Comparison of ENCODE assay signal across 1 cellular context in the genomic region with DNA sequence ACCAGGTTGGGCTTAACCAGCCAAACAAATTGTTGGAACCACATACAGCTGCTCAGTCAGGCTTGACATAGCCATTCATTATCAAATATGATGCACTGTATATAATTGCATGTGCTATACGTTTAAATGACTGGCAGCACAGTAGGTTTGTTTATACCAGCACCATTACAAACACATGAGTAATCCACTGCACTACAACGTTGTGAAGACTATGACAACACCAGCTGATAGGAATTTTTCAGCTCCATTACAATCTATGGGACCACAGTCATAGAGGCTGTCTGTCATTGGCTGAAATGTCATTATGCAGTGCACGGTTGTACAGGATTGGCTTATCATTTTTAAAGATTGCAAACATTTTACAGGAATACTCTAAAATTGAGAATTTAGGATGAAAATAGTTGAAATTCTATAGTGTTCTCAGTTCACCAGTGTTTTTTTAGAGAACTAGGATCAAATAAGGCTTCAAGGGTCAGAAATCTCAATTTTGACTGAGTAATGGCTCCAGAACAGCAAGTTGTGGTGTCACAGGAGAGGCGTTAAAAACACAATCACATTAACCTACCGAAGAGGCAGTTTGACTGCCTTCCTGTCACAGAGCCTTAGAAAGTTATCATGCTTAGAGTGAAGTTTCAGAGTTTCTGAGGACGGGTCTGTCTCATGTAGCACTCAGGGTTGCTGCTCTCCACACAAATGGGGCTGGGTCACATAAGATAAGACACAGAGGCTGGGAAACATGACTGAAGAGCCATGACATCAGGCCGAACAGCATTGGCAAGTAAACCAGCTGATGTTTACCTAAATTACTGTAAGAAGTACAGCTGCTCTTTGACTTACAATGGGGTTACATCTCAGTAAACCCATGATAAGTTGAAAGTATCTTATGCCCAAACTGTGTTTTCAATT.
TF ChIP-seq lines count a peak whose summit lies in the region.

No MANE protein-coding gene starts in this region.

TF ChIP-seq in GM23338, 12 proteins besides CTCF, POLR2A, EP300 and RAD21 (continued from another document):
- TF ChIP-seq, protein P1, sequence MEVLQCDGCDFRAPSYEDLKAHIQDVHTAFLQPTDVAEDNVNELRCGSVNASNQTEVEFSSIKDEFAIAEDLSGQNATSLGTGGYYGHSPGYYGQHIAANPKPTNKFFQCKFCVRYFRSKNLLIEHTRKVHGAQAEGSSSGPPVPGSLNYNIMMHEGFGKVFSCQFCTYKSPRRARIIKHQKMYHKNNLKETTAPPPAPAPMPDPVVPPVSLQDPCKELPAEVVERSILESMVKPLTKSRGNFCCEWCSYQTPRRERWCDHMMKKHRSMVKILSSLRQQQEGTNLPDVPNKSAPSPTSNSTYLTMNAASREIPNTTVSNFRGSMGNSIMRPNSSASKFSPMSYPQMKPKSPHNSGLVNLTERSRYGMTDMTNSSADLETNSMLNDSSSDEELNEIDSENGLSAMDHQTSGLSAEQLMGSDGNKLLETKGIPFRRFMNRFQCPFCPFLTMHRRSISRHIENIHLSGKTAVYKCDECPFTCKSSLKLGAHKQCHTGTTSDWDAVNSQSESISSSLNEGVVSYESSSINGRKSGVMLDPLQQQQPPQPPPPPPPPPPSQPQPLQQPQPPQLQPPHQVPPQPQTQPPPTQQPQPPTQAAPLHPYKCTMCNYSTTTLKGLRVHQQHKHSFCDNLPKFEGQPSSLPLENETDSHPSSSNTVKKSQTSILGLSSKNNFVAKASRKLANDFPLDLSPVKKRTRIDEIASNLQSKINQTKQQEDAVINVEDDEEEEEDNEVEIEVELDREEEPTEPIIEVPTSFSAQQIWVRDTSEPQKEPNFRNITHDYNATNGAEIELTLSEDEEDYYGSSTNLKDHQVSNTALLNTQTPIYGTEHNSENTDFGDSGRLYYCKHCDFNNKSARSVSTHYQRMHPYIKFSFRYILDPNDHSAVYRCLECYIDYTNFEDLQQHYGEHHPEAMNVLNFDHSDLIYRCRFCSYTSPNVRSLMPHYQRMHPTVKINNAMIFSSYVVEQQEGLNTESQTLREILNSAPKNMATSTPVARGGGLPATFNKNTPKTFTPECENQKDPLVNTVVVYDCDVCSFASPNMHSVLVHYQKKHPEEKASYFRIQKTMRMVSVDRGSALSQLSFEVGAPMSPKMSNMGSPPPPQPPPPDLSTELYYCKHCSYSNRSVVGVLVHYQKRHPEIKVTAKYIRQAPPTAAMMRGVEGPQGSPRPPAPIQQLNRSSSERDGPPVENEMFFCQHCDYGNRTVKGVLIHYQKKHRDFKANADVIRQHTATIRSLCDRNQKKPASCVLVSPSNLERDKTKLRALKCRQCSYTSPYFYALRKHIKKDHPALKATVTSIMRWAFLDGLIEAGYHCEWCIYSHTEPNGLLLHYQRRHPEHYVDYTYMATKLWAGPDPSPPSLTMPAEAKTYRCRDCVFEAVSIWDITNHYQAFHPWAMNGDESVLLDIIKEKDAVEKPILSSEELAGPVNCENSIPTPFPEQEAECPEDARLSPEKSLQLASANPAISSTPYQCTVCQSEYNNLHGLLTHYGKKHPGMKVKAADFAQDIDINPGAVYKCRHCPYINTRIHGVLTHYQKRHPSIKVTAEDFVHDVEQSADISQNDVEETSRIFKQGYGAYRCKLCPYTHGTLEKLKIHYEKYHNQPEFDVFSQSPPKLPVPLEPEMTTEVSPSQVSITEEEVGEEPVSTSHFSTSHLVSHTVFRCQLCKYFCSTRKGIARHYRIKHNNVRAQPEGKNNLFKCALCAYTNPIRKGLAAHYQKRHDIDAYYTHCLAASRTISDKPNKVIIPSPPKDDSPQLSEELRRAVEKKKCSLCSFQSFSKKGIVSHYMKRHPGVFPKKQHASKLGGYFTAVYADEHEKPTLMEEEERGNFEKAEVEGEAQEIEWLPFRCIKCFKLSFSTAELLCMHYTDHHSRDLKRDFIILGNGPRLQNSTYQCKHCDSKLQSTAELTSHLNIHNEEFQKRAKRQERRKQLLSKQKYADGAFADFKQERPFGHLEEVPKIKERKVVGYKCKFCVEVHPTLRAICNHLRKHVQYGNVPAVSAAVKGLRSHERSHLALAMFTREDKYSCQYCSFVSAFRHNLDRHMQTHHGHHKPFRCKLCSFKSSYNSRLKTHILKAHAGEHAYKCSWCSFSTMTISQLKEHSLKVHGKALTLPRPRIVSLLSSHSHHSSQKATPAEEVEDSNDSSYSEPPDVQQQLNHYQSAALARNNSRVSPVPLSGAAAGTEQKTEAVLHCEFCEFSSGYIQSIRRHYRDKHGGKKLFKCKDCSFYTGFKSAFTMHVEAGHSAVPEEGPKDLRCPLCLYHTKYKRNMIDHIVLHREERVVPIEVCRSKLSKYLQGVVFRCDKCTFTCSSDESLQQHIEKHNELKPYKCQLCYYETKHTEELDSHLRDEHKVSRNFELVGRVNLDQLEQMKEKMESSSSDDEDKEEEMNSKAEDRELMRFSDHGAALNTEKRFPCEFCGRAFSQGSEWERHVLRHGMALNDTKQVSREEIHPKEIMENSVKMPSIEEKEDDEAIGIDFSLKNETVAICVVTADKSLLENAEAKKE (CRISPR knock-in tag; IDR thresholded peaks at IDR 0.05): no peak
- TF ChIP-seq ETS1 (IDR thresholded peaks at IDR 0.05) (no peak), ZNF331 (CRISPR knock-in tag; IDR thresholded peaks at IDR 0.05; ENCODE audit: low read depth) (no peak), EZH2 (IDR thresholded peaks at IDR 0.05; ENCODE audit: low read depth, unreplicated experiment) (no peak)
TF ChIP-seq in GM23338: peak in this region for 0.
